ENCODE assay signal across 15 cellular contexts in genomic region chr5:79798892-79799590, GRCh38.
DNase-seq lines count a peak whose midpoint lies in the region; ATAC-seq and TF ChIP-seq lines count a peak whose summit lies in the region.
"Had no signal": no experiment of that assay in that cellular context is flagged by ENCODE, and none has a peak within 500 bp of the region (broad histone marks: within the 10 kb centered on the region; RNA-seq: fewer than 3 reads in every experiment).

No MANE protein-coding gene starts in this region.

- TF ChIP-seq CTCF in AG10803 (conservative IDR thresholded peaks at IDR 0.05; ENCODE audit: low read length) (no peak), gastrocnemius medialis (IDR thresholded peaks at IDR 0.05 in 4 of 5, conservative IDR thresholded peaks at IDR 0.05 in 1 of 5) (no peak)

- no peaks in the 10 kb centered on the region for H3K27me3 ChIP-seq in gastrocnemius medialis
- H3K27me3 ChIP-seq in trophoblast cell (ENCODE audit: insufficient read depth, low read length): no peaks in the 10 kb centered on the region

- H2BK120ac ChIP-seq in trophoblast cell (ENCODE audit: insufficient read depth, low read length, poor library complexity): no peak overlapping the region

- no peak overlapping the region for H4K91ac ChIP-seq in trophoblast cell (ENCODE audit: low read depth, low read length)

- no peaks in the 10 kb centered on the region for H3K9me3 ChIP-seq in gastrocnemius medialis
- H3K9me3 ChIP-seq in trophoblast cell (ENCODE audit: insufficient read depth, low read depth, low read length): no peaks in the 10 kb centered on the region

- intact Hi-C loops in gastrocnemius medialis (cut with DNase I; ENCODE audit: low total_unique reads): loop anchor here (5.0 kb wide), 1 partner anchor 58 kb away; no protein-coding TSS in a partner anchor

- no peak overlapping the region for H2BK12ac ChIP-seq in trophoblast cell (ENCODE audit: low read length)

- no peak overlapping the region for H3K4me3 ChIP-seq in AG10803 (ENCODE audit: low read length)
- no peak overlapping the region for H3K4me3 ChIP-seq in gastrocnemius medialis
- no peak overlapping the region for H3K4me3 ChIP-seq in trophoblast cell (ENCODE audit: low read depth, low read length)

- no peak overlapping the region for H2BK5ac ChIP-seq in trophoblast cell (ENCODE audit: low read depth, low read length, poor library complexity)

- no peak overlapping the region for H4K8ac ChIP-seq in trophoblast cell (ENCODE audit: low read depth, low read length)

- H3K14ac ChIP-seq in trophoblast cell (ENCODE audit: low read length): no peak overlapping the region

- DNase-seq in AG10803 (ENCODE audit: low read depth) (peak; percentile 7), LHCN-M2 (ENCODE audit: low read depth) (peak; percentile 1), myocyte (ENCODE audit: low read depth) (peak; percentile 19), gastrocnemius medialis (no peak), occipital lobe (lab: John Stamatoyannopoulos, UW) (no peak), trophoblast cell (no peak), dermis blood vessel endothelial cell (no peak)
- DNase-seq: ACHN; C1 segment of cervical spinal cord; CD4-positive, alpha-beta T cell; DND-41; GDM1; HCEC 1CT; HFFc6 had no signal

- H3K4me1 ChIP-seq in gastrocnemius medialis (peaks cover 44 to 56% of the 10 kb centered on the region in 2 donors), trophoblast cell (ENCODE audit: control insufficient read depth in 1 of 2, insufficient read depth in 2 of 2, low read length in 2 of 2) (no peaks in the 10 kb centered on the region)

- no peaks in the 10 kb centered on the region for H3K79me1 ChIP-seq in trophoblast cell (ENCODE audit: low read length)

- no peak overlapping the region for H2AFZ ChIP-seq in trophoblast cell (ENCODE audit: insufficient read depth, low read length, poor library complexity)

- no CpG with 5 or more reads among the region's 7 CpGs for WGBS in trophoblast cell (ENCODE audit: extremely low coverage, insufficient coverage, insufficient read length)

- H3K4me2 ChIP-seq in trophoblast cell (ENCODE audit: low read length): no peak overlapping the region

- in situ Hi-C loops in gastrocnemius medialis (cut with MboI; ENCODE audit: low sequenced_read_pairs in 4 of 4): no loop called here

- no peak overlapping the region for H3K4ac ChIP-seq in trophoblast cell (ENCODE audit: low read depth, low read length)

- no peak overlapping the region for H3K23ac ChIP-seq in trophoblast cell (ENCODE audit: low read length)

- no peak overlapping the region for H4K12ac ChIP-seq in trophoblast cell (ENCODE audit: low read depth, low read length)

- peak overlapping the region; percentile 43 to 58 (median 54) for H3K27ac ChIP-seq in gastrocnemius medialis
- no peak overlapping the region for H3K27ac ChIP-seq in trophoblast cell (ENCODE audit: low read depth, low read length)

- no peak overlapping the region for H3K18ac ChIP-seq in trophoblast cell (ENCODE audit: low read length)

- H3K79me2 ChIP-seq in trophoblast cell (ENCODE audit: control insufficient read depth, insufficient read depth, low read length, poor library complexity): no peaks in the 10 kb centered on the region

- TF ChIP-seq POLR2A in gastrocnemius medialis (IDR thresholded peaks at IDR 0.05): no peak

- H2AK5ac ChIP-seq in trophoblast cell (ENCODE audit: low read length): no peak overlapping the region

- ATAC-seq in gastrocnemius medialis: no peak
- ATAC-seq: HepG2 had no signal

- H3K9ac ChIP-seq in trophoblast cell (ENCODE audit: low read length): no peak overlapping the region

- H3K36me3 ChIP-seq in gastrocnemius medialis (peaks cover 0 to 84% of the 10 kb centered on the region in 2 donors), trophoblast cell (ENCODE audit: control insufficient read depth in 1 of 2, insufficient read depth in 2 of 2, low read length in 2 of 2) (no peaks in the 10 kb centered on the region)

Comparison
In these comparisons a context has a peak if more than half of its experiments do, and no peak if none do; other contexts are left out.
1. DNase-seq: peak in AG10803 (single experiment), LHCN-M2 (single experiment) and myocyte (single experiment); none in gastrocnemius medialis (0 of 2), occipital lobe (single experiment), trophoblast cell (0 of 2) and dermis blood vessel endothelial cell (single experiment).